ENCODE assay signal across 8 cellular contexts in the genomic region with DNA sequence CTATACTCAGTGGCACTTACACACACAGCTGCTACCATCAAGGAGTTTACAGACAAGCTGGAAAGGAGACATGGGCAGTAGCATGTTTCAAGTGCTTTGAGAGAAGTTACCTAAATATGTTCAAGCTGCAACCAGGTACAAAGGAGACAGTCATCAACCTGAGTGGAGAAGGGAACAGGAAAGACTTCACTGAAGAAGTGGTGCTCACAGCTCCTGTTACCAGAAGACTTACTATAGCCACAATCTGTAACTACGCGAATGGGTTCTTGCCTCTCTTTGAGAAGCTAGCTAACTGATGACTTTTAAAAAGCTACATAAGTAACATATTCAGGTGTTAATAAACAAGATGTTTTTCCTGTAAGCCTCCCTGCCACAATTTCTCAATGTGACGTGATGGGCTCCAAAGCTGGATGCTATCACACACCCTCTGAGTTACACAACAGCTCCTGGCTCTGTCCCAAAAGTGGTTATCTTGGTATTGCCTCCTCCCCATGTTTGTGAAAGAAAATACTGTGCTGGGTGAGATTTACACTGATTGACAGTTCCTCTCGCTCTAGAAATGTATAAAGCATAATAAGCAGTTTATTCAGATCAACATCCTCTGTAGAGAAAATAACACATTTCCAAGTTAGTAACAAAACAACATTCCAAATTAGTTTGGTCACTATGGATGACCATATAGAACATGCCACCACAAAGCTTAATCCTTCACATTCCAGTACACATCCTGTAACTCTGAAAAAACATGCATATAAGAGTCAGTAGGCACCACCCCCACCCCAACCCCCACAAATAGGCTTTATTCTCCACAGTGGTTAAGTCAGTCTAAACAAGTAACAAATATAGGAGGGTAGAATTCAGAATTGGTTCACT.
A peak's percentile ranks its signal among the peaks of the same experiment; 100 is the strongest.
DNase-seq lines count a peak whose midpoint lies in the region; ATAC-seq and TF ChIP-seq lines count a peak whose summit lies in the region.

No MANE protein-coding gene starts in this region.

- TF ChIP-seq CTCF in AG09309 (IDR thresholded peaks at IDR 0.05; ENCODE audit: control insufficient read depth, insufficient read depth, low read depth, low read length, missing control alignments) (no peak), KMS-11 (conservative IDR thresholded peaks at IDR 0.05; ENCODE audit: low read depth, low read length) (no peak), choroid plexus epithelial cell (conservative IDR thresholded peaks at IDR 0.05; ENCODE audit: low read depth, low read length) (no peak)

- H3K4me3 Mint-ChIP-seq in memory B cell = no peak overlapping the region

- peaks cover 32% of the 10 kb centered on the region for H3K4me1 Mint-ChIP-seq in memory B cell

- H3K27ac Mint-ChIP-seq in memory B cell = peak overlapping the region; percentile 60

- H3K36me3 ChIP-seq in KMS-11 (ENCODE audit: insufficient read depth) = no peaks in the 10 kb centered on the region

- DNase-seq in AG09309 (ENCODE audit: low read depth) (peak; percentile 45), choroid plexus epithelial cell (ENCODE audit: low read depth) (peak; percentile 95), memory B cell (ENCODE audit: low spot score in 2 of 2) (no peak), T-helper 1 cell (no peak), RPMI8226 (no peak)
- no peak for DNase-seq in activated CD4-positive, CD25-positive, alpha-beta regulatory T cell (lab: John Stamatoyannopoulos, UW)

- H4K20me1 ChIP-seq in KMS-11 (ENCODE audit: insufficient read depth) = no peaks in the 10 kb centered on the region

- H2AFZ ChIP-seq in KMS-11 (ENCODE audit: low read depth) = no peak overlapping the region

- H3K4me2 ChIP-seq in KMS-11 = peak overlapping the region; percentile 89

- peaks cover 11% of the 10 kb centered on the region for H3K36me3 Mint-ChIP-seq in memory B cell

- H3K4me3 ChIP-seq in AG09309 (ENCODE audit: control insufficient read depth, low read depth, low read length) = no peak overlapping the region
- H3K4me3 ChIP-seq in KMS-11 (IDR thresholded peaks at IDR 0.05; ENCODE audit: insufficient read depth, low read depth, low read length) = peak overlapping the region; percentile 49
- H3K4me3 ChIP-seq in choroid plexus epithelial cell (ENCODE audit: low read depth, low read length) = no peak overlapping the region

- H3K27me3 ChIP-seq in KMS-11 (ENCODE audit: insufficient read depth, low read depth) = no peaks in the 10 kb centered on the region

- peaks cover 3% of the 10 kb centered on the region for H3K9me3 Mint-ChIP-seq in memory B cell

- no peaks in the 10 kb centered on the region for H3K27me3 Mint-ChIP-seq in memory B cell

- ATAC-seq in memory B cell (ENCODE audit: low read depth) (no peak), HG02678 (IDR thresholded peaks at IDR 0.05; ENCODE audit: unreplicated experiment) (no peak)

- peaks cover 68% of the 10 kb centered on the region for H3K79me2 ChIP-seq in KMS-11 (ENCODE audit: insufficient read depth, low read depth)

- H3K9ac ChIP-seq in KMS-11 = peak overlapping the region; percentile 17; the same call in 1 of the 2 replicates

- peaks cover 86% of the 10 kb centered on the region for H3K4me1 ChIP-seq in KMS-11 (ENCODE audit: low read depth, poor library complexity, severe bottlenecking)

- peak overlapping the region; percentile 73 for H3K27ac ChIP-seq in KMS-11

Comparison
In these comparisons a context has a peak if more than half of its experiments do, and no peak if none do; other contexts are left out.
1. DNase-seq: peak in AG09309 (single experiment) and choroid plexus epithelial cell (single experiment); none in memory B cell (0 of 2), T-helper 1 cell (0 of 5), activated CD4-positive, CD25-positive, alpha-beta regulatory T cell (0 of 4) and RPMI8226 (single experiment).